Comparison of ENCODE assay signal across 18 cellular contexts in genomic region chr10:847868-848267, GRCh38.
DNase-seq lines count a peak whose midpoint lies in the region; ATAC-seq and TF ChIP-seq lines count a peak whose summit lies in the region.
"Had no signal": no experiment of that assay in that cellular context is flagged by ENCODE, and none has a peak within 500 bp of the region (broad histone marks: within the 10 kb centered on the region; RNA-seq: fewer than 3 reads in every experiment).

No MANE protein-coding gene starts in this region.

- intact Hi-C loops in naive thymus-derived CD4-positive, alpha-beta T cell (cut with micrococcal nuclease): no loop called here

- peaks cover 10% of the 10 kb centered on the region; the same call in 2 of the 3 replicates for H3K4me1 Mint-ChIP-seq in GM23338
- H3K4me1 Mint-ChIP-seq in T-helper 17 cell: peaks cover 45% of the 10 kb centered on the region
- peaks cover 33 to 81% (median 71%) of the 10 kb centered on the region in 7 donors for H3K4me1 Mint-ChIP-seq in naive thymus-derived CD4-positive, alpha-beta T cell

- H3K9me3 Mint-ChIP-seq in GM23338: peaks cover 21% of the 10 kb centered on the region
- H3K9me3 Mint-ChIP-seq in naive thymus-derived CD4-positive, alpha-beta T cell: peaks cover 0 to 22% (median 5%) of the 10 kb centered on the region in 11 donors

- peaks cover 8% of the 10 kb centered on the region for H3K36me3 ChIP-seq in GM23338 (ENCODE audit: insufficient read depth)
- H3K36me3 ChIP-seq in naive thymus-derived CD4-positive, alpha-beta T cell (ENCODE audit: control insufficient read depth in 2 of 3, insufficient read depth in 3 of 3, low read length in 3 of 3): peaks cover 0 to 27% (median 8%) of the 10 kb centered on the region in 3 experiments

- no peaks in the 10 kb centered on the region for H3F3A ChIP-seq in GM23338 (replicated peaks; ENCODE audit: low read depth)

- ATAC-seq in GM23338: peak; percentile 94
- no peak for ATAC-seq in T-helper 17 cell
- ATAC-seq in naive thymus-derived CD4-positive, alpha-beta T cell: no peak
- no peak for ATAC-seq in HG02763 (IDR thresholded peaks at IDR 0.05; ENCODE audit: unreplicated experiment)
- ATAC-seq: activated CD8-positive, alpha-beta T cell treated with anti-CD3 and anti-CD28 coated beads, Interleukin-2, amount 10 ng/mL, durations not matched to agents 7 days and 5 days had no signal

- H3K4me3 Mint-ChIP-seq in GM23338: no peak overlapping the region
- no peak overlapping the region for H3K4me3 Mint-ChIP-seq in T-helper 17 cell
- no peak overlapping the region for H3K4me3 Mint-ChIP-seq in naive thymus-derived CD4-positive, alpha-beta T cell
- H3K4me3 Mint-ChIP-seq: activated CD8-positive, alpha-beta T cell treated with anti-CD3 and anti-CD28 coated beads, Interleukin-2, amount 10 ng/mL, durations not matched to agents 7 days and 5 days; nephron had no signal

- peaks cover 2% of the 10 kb centered on the region for H3K9me3 ChIP-seq in T-helper 17 cell (ENCODE audit: control insufficient read depth, low read length, poor library complexity, severe bottlenecking)
- no peaks in the 10 kb centered on the region for H3K9me3 ChIP-seq in naive thymus-derived CD4-positive, alpha-beta T cell (ENCODE audit: control insufficient read depth in 2 of 3, low read length in 3 of 3)
- H3K9me3 ChIP-seq: ascending aorta, suprapubic skin had no signal

- CTCF ChIA-PET in naive thymus-derived CD4-positive, alpha-beta T cell (lab: Charles Lee): no interaction called here

- DNase-seq in GM23338 (ENCODE audit: low spot score) (peak; percentile 43), T-helper 17 cell (no peak), foreskin fibroblast (no peak), retinal pigment epithelial cell (ENCODE audit: low read depth) (no peak)
- DNase-seq in naive thymus-derived CD4-positive, alpha-beta T cell: no peak
- no peak for DNase-seq in activated naive CD4-positive, alpha-beta T cell treated with Interleukin-2 at 50 U/mL for 16 hours
- DNase-seq: activated CD8-positive, alpha-beta T cell treated with anti-CD3 and anti-CD28 coated beads, Interleukin-2, amount 10 ng/mL, durations not matched to agents 7 days and 5 days; activated effector memory CD4-positive, alpha-beta T cell treated with Interleukin-2 at 50 U/mL for 16 hours; DMS79; dorsolateral prefrontal cortex; lower lobe of right lung; MM.1S; NCI-H2081 treated with DMSO at 0.1 percent for 48 hours had no signal

- H3K9me2 ChIP-seq in GM23338 (ENCODE audit: insufficient read depth): no peaks in the 10 kb centered on the region

- H3K79me2 ChIP-seq in GM23338 (replicated peaks; ENCODE audit: insufficient read depth): peaks cover 92% of the 10 kb centered on the region

- H3K27ac Mint-ChIP-seq in GM23338: peak overlapping the region; percentile 3; the same call in 1 of the 2 replicates
- peak overlapping the region; percentile 57 for H3K27ac Mint-ChIP-seq in T-helper 17 cell
- peak overlapping the region in 4 of 9 donors; percentile 6 to 75 (median 56) for H3K27ac Mint-ChIP-seq in naive thymus-derived CD4-positive, alpha-beta T cell

- H2AFZ ChIP-seq in GM23338: no peak overlapping the region

- H3K27me3 Mint-ChIP-seq in GM23338 (ENCODE audit: insufficient read depth, low read depth, poor library complexity) (peaks cover 11% of the 10 kb centered on the region), T-helper 17 cell (no peaks in the 10 kb centered on the region)
- H3K27me3 Mint-ChIP-seq in naive thymus-derived CD4-positive, alpha-beta T cell: no peaks in the 10 kb centered on the region

- H4K20me1 ChIP-seq in GM23338 (replicated peaks; ENCODE audit: insufficient read depth): peaks cover 22% of the 10 kb centered on the region

- H3K27ac ChIP-seq in GM23338 (ENCODE audit: low read depth): no peak overlapping the region
- no peak overlapping the region for H3K27ac ChIP-seq in naive thymus-derived CD4-positive, alpha-beta T cell (ENCODE audit: low read depth, low read length)
- H3K27ac ChIP-seq: ascending aorta, dorsolateral prefrontal cortex, lower lobe of right lung, right atrium auricular region, suprapubic skin had no signal

- H3K36me3 Mint-ChIP-seq in GM23338 (ENCODE audit: low read depth): peaks cover 47% of the 10 kb centered on the region
- H3K36me3 Mint-ChIP-seq in T-helper 17 cell (ENCODE audit: low read depth): peaks cover 11% of the 10 kb centered on the region
- peaks cover 9 to 78% (median 57%) of the 10 kb centered on the region in 5 donors for H3K36me3 Mint-ChIP-seq in naive thymus-derived CD4-positive, alpha-beta T cell

- TF ChIP-seq CTCF in GM23338 (conservative IDR thresholded peaks at IDR 0.05; ENCODE audit: low read depth in 2 of 2) (peak; percentile 41 to 54), foreskin fibroblast (IDR thresholded peaks at IDR 0.05; ENCODE audit: low read depth, low read length) (peak; percentile 16), retinal pigment epithelial cell (conservative IDR thresholded peaks at IDR 0.05; ENCODE audit: low read depth, low read length) (peak; percentile 29)

- no peaks in the 10 kb centered on the region for H3K27me3 ChIP-seq in GM23338 (ENCODE audit: insufficient read depth)
- H3K27me3 ChIP-seq in naive thymus-derived CD4-positive, alpha-beta T cell (ENCODE audit: control insufficient read depth in 2 of 2, insufficient read depth in 2 of 2, low read length in 2 of 2): no peaks in the 10 kb centered on the region
- H3K27me3 ChIP-seq: ascending aorta, dorsolateral prefrontal cortex, right atrium auricular region, suprapubic skin had no signal

- POLR2A ChIA-PET in naive thymus-derived CD4-positive, alpha-beta T cell (lab: Charles Lee): no interaction called here

- no peak overlapping the region for H3K4me2 ChIP-seq in GM23338

- H3K4me3 ChIP-seq in GM23338 (no peak overlapping the region), foreskin fibroblast (ENCODE audit: low read depth in 1 of 2, low read length in 2 of 2) (no peak overlapping the region), retinal pigment epithelial cell (ENCODE audit: low read length) (no peak overlapping the region)
- no peak overlapping the region for H3K4me3 ChIP-seq in naive thymus-derived CD4-positive, alpha-beta T cell (ENCODE audit: low read length)
- H3K4me3 ChIP-seq: ascending aorta, dorsolateral prefrontal cortex, lower lobe of right lung, right atrium auricular region, suprapubic skin had no signal

- no peaks in the 10 kb centered on the region for H3K4me1 ChIP-seq in GM23338 (ENCODE audit: insufficient read depth)
- H3K4me1 ChIP-seq in naive thymus-derived CD4-positive, alpha-beta T cell (ENCODE audit: control insufficient read depth in 2 of 2, insufficient read depth in 2 of 2, low read length in 2 of 2): no peaks in the 10 kb centered on the region

TF ChIP-seq in GM23338, 12 proteins besides CTCF, POLR2A, EP300 and RAD21:
- TF ChIP-seq NANOG (IDR thresholded peaks at IDR 0.05; ENCODE audit: borderline replicate concordance): no peak
- no peak for TF ChIP-seq STAT1 (IDR thresholded peaks at IDR 0.05; ENCODE audit: unreplicated experiment)
- TF ChIP-seq EZH2phosphoT487 (IDR thresholded peaks at IDR 0.05; ENCODE audit: unreplicated experiment): no peak
- TF ChIP-seq REST (IDR thresholded peaks at IDR 0.05; ENCODE audit: unreplicated experiment): no peak
- TF ChIP-seq ZNF114 (CRISPR knock-in tag; IDR thresholded peaks at IDR 0.05): no peak
- no peak for TF ChIP-seq JUNB (IDR thresholded peaks at IDR 0.05; ENCODE audit: unreplicated experiment)
